ENCODE assay signal across 13 cellular contexts in genomic region chr4:150510176-150510875, GRCh38.
DNase-seq lines count a peak whose midpoint lies in the region; ATAC-seq and TF ChIP-seq lines count a peak whose summit lies in the region.
"Had no signal": no experiment of that assay in that cellular context is flagged by ENCODE, and none has a peak within 500 bp of the region (broad histone marks: within the 10 kb centered on the region; RNA-seq: fewer than 3 reads in every experiment).

No MANE protein-coding gene starts in this region.

- WGBS in tibial nerve, 2 donors: 36% methylated on average over 6 of the region's 6 CpGs

- TF ChIP-seq POLR2A in breast epithelium (IDR thresholded peaks at IDR 0.05) (no peak), tibial nerve (IDR thresholded peaks at IDR 0.05) (no peak)

- H3K27me3 Mint-ChIP-seq in MCF 10A (ENCODE audit: insufficient read depth, unreplicated experiment): no peaks in the 10 kb centered on the region
- H3K27me3 Mint-ChIP-seq in activated CD8-positive, alpha-beta T cell treated with anti-CD3 and anti-CD28 coated beads for 36 hours: no peaks in the 10 kb centered on the region
- H3K27me3 Mint-ChIP-seq: brain; naive thymus-derived CD4-positive, alpha-beta T cell had no signal

- H3K4me3 Mint-ChIP-seq in MCF 10A (ENCODE audit: unreplicated experiment): peak overlapping the region; percentile 65
- no peak overlapping the region for H3K4me3 Mint-ChIP-seq in activated CD8-positive, alpha-beta T cell treated with anti-CD3 and anti-CD28 coated beads for 36 hours
- H3K4me3 Mint-ChIP-seq: brain; naive thymus-derived CD4-positive, alpha-beta T cell had no signal

- BruUV-seq in MCF 10A (replicated peaks; lab: Mats Ljungman, UMichigan): TSS peak; percentile 76

- no peak overlapping the region for H3K27ac ChIP-seq in breast epithelium
- peak overlapping the region in 3 of 4 donors; percentile 19 to 51 (median 44) for H3K27ac ChIP-seq in tibial nerve

- no peak for TF ChIP-seq EP300 in tibial nerve (IDR thresholded peaks at IDR 0.05)

- H3K4me1 ChIP-seq in breast epithelium: no peaks in the 10 kb centered on the region
- no peaks in the 10 kb centered on the region for H3K4me1 ChIP-seq in tibial nerve

- H3K27ac Mint-ChIP-seq in MCF 10A (ENCODE audit: low read depth, unreplicated experiment): peak overlapping the region; percentile 89
- no peak overlapping the region for H3K27ac Mint-ChIP-seq in activated CD8-positive, alpha-beta T cell treated with anti-CD3 and anti-CD28 coated beads for 36 hours
- H3K27ac Mint-ChIP-seq: naive thymus-derived CD4-positive, alpha-beta T cell had no signal

- H3K4me3 ChIP-seq in breast epithelium (no peak overlapping the region), choroid plexus epithelial cell (ENCODE audit: low read depth, low read length) (peak overlapping the region; percentile 18), tibial nerve (peak overlapping the region in 1 of 4 donors; percentile 9)

- intact Hi-C loops in MCF 10A (cut with micrococcal nuclease) (no loop called here), breast epithelium (cut with DNase I; ENCODE audit: low total_unique reads) (no loop called here)
- intact Hi-C loops in activated CD8-positive, alpha-beta T cell treated with anti-CD3 and anti-CD28 coated beads for 36 hours (cut with micrococcal nuclease): no loop called here

- H3K36me3 ChIP-seq in breast epithelium (no peaks in the 10 kb centered on the region), tibial nerve (no peaks in the 10 kb centered on the region)

- no peaks in the 10 kb centered on the region for H3K27me3 ChIP-seq in breast epithelium
- H3K27me3 ChIP-seq in tibial nerve: no peaks in the 10 kb centered on the region

- TF ChIP-seq CTCF in MCF 10A (IDR thresholded peaks at IDR 0.05; ENCODE audit: unreplicated experiment) (no peak), breast epithelium (IDR thresholded peaks at IDR 0.05) (no peak), choroid plexus epithelial cell (conservative IDR thresholded peaks at IDR 0.05; ENCODE audit: low read depth, low read length) (no peak), tibial nerve (IDR thresholded peaks at IDR 0.05) (no peak)
- TF ChIP-seq CTCF in activated CD8-positive, alpha-beta T cell treated with anti-CD3 and anti-CD28 coated beads for 36 hours (IDR thresholded peaks at IDR 0.05): no peak

- CTCF ChIA-PET in MCF 10A (lab: Yijun Ruan, JAX): interaction anchor here (1.2 kb wide), 1 partner anchor 127 kb away, joined by 4 read pairs; no protein-coding TSS in a partner anchor
- CTCF ChIA-PET in activated CD8-positive, alpha-beta T cell treated with anti-CD3 and anti-CD28 coated beads for 36 hours (lab: Charles Lee): no interaction called here

- POLR2A ChIA-PET in MCF 10A (lab: Yijun Ruan, JAX): interaction anchor here (0.5 kb wide), 1 partner anchor 21 kb away, joined by 3 read pairs; no protein-coding TSS in a partner anchor
- POLR2A ChIA-PET in activated CD8-positive, alpha-beta T cell treated with anti-CD3 and anti-CD28 coated beads for 36 hours (lab: Charles Lee): no interaction called here

- H3K9me3 ChIP-seq in breast epithelium (no peaks in the 10 kb centered on the region), tibial nerve (peaks cover 0 to 4% (median 0%) of the 10 kb centered on the region in 4 donors)

- H3K9me3 Mint-ChIP-seq in MCF 10A (ENCODE audit: unreplicated experiment): no peaks in the 10 kb centered on the region
- peaks cover 5% of the 10 kb centered on the region for H3K9me3 Mint-ChIP-seq in activated CD8-positive, alpha-beta T cell treated with anti-CD3 and anti-CD28 coated beads for 36 hours

- ATAC-seq in HG02678 (IDR thresholded peaks at IDR 0.05; ENCODE audit: unreplicated experiment): no peak
- no peak for ATAC-seq in activated CD8-positive, alpha-beta T cell treated with anti-CD3 and anti-CD28 coated beads for 36 hours
- ATAC-seq: naive thymus-derived CD4-positive, alpha-beta T cell had no signal

- H3K36me3 Mint-ChIP-seq in MCF 10A (ENCODE audit: insufficient read depth, unreplicated experiment): peaks cover under 1% of the 10 kb centered on the region
- H3K36me3 Mint-ChIP-seq in activated CD8-positive, alpha-beta T cell treated with anti-CD3 and anti-CD28 coated beads for 36 hours (ENCODE audit: low read depth): peaks cover 22% of the 10 kb centered on the region

- H3K4me1 Mint-ChIP-seq in MCF 10A (ENCODE audit: insufficient read depth, unreplicated experiment): peaks cover 19% of the 10 kb centered on the region
- H3K4me1 Mint-ChIP-seq in activated CD8-positive, alpha-beta T cell treated with anti-CD3 and anti-CD28 coated beads for 36 hours (ENCODE audit: low read depth): no peaks in the 10 kb centered on the region
- H3K4me1 Mint-ChIP-seq: brain had no signal

- peak; percentile 68 for DNase-seq in MCF 10A (ENCODE audit: unreplicated experiment)
- DNase-seq in breast epithelium (ENCODE audit: low spot score in 2 of 2): no peak
- DNase-seq in choroid plexus epithelial cell (ENCODE audit: low read depth): peak; percentile 92
- DNase-seq in kidney tubule cell (ENCODE audit: low spot score): peak; percentile 66
- no peak for DNase-seq in tibial nerve (ENCODE audit: low spot score in 2 of 2)
- no peak for DNase-seq in NCI-H446 treated with DMSO at 0.1 percent for 48 hours (lab: John Stamatoyannopoulos, UW)
- no peak for DNase-seq in activated CD8-positive, alpha-beta T cell treated with anti-CD3 and anti-CD28 coated beads for 36 hours
- DNase-seq: activated CD8-positive, alpha-beta memory T cell treated with anti-CD3 and anti-CD28 coated beads, Interleukin-2, amount 50 U/mL, for 48 hours; naive thymus-derived CD4-positive, alpha-beta T cell; stimulated activated CD4-positive, alpha-beta T cell treated with anti-CD3 and anti-CD28 coated beads, Interleukin-2, amount 100 ng/mL, for 24 hours; T-helper 2 cell had no signal

Comparison
In these comparisons a context has a peak if more than half of its experiments do, and no peak if none do; other contexts are left out.
1. DNase-seq: peak in MCF 10A (single experiment), choroid plexus epithelial cell (single experiment) and kidney tubule cell (single experiment); none in breast epithelium (0 of 2), tibial nerve (0 of 2), NCI-H446 treated with DMSO at 0.1 percent for 48 hours (single experiment) and activated CD8-positive, alpha-beta T cell treated with anti-CD3 and anti-CD28 coated beads for 36 hours (single experiment).
2. H3K27ac ChIP-seq: peak in tibial nerve (3 of 4); none in breast epithelium (0 of 2).